In genomic region chr1:890661-891060, GRCh38 we compare ENCODE assay signal across 23 cellular contexts. TPM values are rescaled to one million over a fixed set of nuclear protein-coding genes. Genes with fewer than 3 reads are reported as not detected.
"Had no signal": no experiment of that assay in that cellular context is flagged by ENCODE, and none has a peak within 500 bp of the region (broad histone marks: within the 10 kb centered on the region; RNA-seq: fewer than 3 reads in every experiment).

No MANE protein-coding gene starts in this region.

- DNase-seq: activated CD4-positive, alpha-beta T cell treated with anti-CD3 and anti-CD28 coated beads, Interleukin-2, amount 50 U/mL, for 4 hours; activated naive CD8-positive, alpha-beta T cell treated with anti-CD3 and anti-CD28 coated beads for 36 hours; activated T-cell treated with anti-CD3 and anti-CD28 coated beads for 4 hours; cortex of kidney; foreskin fibroblast; left ventricle myocardium inferior; mammary epithelial cell; midbrain; natural killer cell; retina; stimulated activated CD4-positive, alpha-beta T cell treated with anti-CD3 and anti-CD28 coated beads, Interleukin-2, amount 100 ng/mL, for 48 hours; stimulated activated CD8-positive, alpha-beta memory T cell treated with anti-CD3 and anti-CD28 coated beads, Interleukin-4, amount 100 ng/mL, for 48 hours; stimulated activated naive CD4-positive, alpha-beta T cell treated with Interleukin-2 at 50 U/mL for 16 hours had no signal

- H3K4me3 Mint-ChIP-seq: activated naive CD8-positive, alpha-beta T cell treated with anti-CD3 and anti-CD28 coated beads for 36 hours; natural killer cell; type B pancreatic cell had no signal

- H3K27ac Mint-ChIP-seq: activated naive CD8-positive, alpha-beta T cell treated with anti-CD3 and anti-CD28 coated beads for 36 hours; natural killer cell; progenitor cell of endocrine pancreas; type B pancreatic cell had no signal

- H3K4me1 ChIP-seq: breast epithelium, left ventricle myocardium inferior, vagina had no signal

- H3K27ac ChIP-seq: breast epithelium, epithelial cell of prostate, left ventricle myocardium inferior, thoracic aorta, vagina, VCaP had no signal

- H3K4me3 ChIP-seq: breast epithelium, left ventricle myocardium inferior, thoracic aorta, vagina had no signal

- H3K27me3 ChIP-seq: breast epithelium, vagina had no signal

- H3K9me3 Mint-ChIP-seq: activated naive CD8-positive, alpha-beta T cell treated with anti-CD3 and anti-CD28 coated beads for 36 hours; natural killer cell; type B pancreatic cell had no signal

- H3K4me1 Mint-ChIP-seq: natural killer cell had no signal

- H3K36me3 ChIP-seq: breast epithelium, left ventricle myocardium inferior, thoracic aorta, vagina had no signal

- H3K36me3 Mint-ChIP-seq: activated naive CD8-positive, alpha-beta T cell treated with anti-CD3 and anti-CD28 coated beads for 36 hours; natural killer cell; type B pancreatic cell had no signal

- H3K9me3 ChIP-seq: breast epithelium, left ventricle myocardium inferior, thoracic aorta, vagina had no signal

- ATAC-seq: activated CD4-positive, CD25-positive, alpha-beta regulatory T cell treated with anti-CD3 and anti-CD28 coated beads, Interleukin-2, amount 50 U/mL, for 24 hours; natural killer cell had no signal

RNA-seq across cellular contexts. Expression of gene SAMD11, which starts 33.1 kb away (rescaled TPM):
- total RNA-seq: activated CD8-positive, alpha-beta memory T cell treated with anti-CD3 and anti-CD28 coated beads for 36 hours; activated naive CD8-positive, alpha-beta T cell treated with anti-CD3 and anti-CD28 coated beads for 36 hours; mammary epithelial cell; natural killer cell; T-helper 2 cell treated with Interferon-gamma antibody and Interleukin-4, amounts not matched to agents 100 ng/mL and 5 ng/mL, for 36 hours had no signal
- polyA plus RNA-seq: mammary epithelial cell had no signal
